Comparison of ENCODE assay signal across 8 cellular contexts in the genomic region with DNA sequence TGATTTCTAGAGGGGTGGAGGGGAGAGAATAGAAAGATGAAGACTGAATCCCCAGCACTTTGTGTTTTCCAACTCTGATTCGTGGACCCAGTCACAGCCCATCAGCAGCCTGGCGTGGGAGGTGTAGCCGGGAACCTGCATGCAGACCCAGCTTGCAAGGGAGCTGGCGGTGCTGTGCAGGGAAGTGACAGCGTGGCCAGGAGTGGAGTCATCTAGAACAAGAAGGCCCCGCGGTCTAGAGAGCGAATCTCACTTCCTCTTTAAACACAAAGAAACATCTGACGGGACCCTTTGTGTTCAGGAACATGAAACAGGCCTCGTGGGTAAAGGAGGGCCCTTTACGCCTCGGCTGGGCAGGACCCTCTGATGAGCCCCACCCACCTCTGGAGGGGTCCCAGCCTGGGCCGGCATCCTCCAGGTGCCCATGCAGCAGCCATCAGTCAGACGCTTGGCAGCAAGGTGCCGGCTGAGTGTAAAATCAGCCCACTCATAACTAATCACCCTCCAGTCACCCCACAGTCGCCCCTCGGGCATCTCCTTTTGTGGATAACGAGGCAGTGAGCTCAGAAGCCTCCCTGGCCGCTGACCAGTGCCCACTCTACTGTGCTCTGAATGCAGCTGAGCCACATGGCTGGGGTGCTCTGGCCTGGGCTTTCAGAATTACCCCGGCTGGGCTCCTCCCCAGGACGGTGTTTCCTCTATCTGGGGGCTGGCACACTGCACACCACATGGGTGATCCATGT. TPM values are rescaled to one million over a fixed set of nuclear protein-coding genes. Genes with fewer than 3 reads are reported as not detected.
A peak's percentile ranks its signal among the peaks of the same experiment; 100 is the strongest.
DNase-seq lines count a peak whose midpoint lies in the region; ATAC-seq and TF ChIP-seq lines count a peak whose summit lies in the region.

No MANE protein-coding gene starts in this region.

- H3K27ac ChIP-seq in DND-41 (ENCODE audit: low read length) = no peak overlapping the region
- peak overlapping the region; percentile 42 for H3K27ac ChIP-seq in substantia nigra (ENCODE audit: low read depth, low read length, poor library complexity, severe bottlenecking)

- no peak for TF ChIP-seq CTCF in DND-41 (IDR thresholded peaks at IDR 0.05; ENCODE audit: borderline replicate concordance, extremely low read depth, low read length, poor library complexity, severe bottlenecking)

- H3K4me1 ChIP-seq in DND-41 (ENCODE audit: insufficient read depth, low read length) = peaks cover 15% of the 10 kb centered on the region

- no peak overlapping the region for H2AFZ ChIP-seq in DND-41 (ENCODE audit: low read depth, low read length)

- no peaks in the 10 kb centered on the region for H3K79me2 ChIP-seq in DND-41 (ENCODE audit: insufficient read depth, low read length)

- H3K4me1 Mint-ChIP-seq in IgD-negative memory B cell (peaks cover 24 to 38% (median 31%) of the 10 kb centered on the region in 3 donors), immature natural killer cell (peaks cover 34 to 37% of the 10 kb centered on the region in 2 donors)
- H3K4me1 Mint-ChIP-seq in activated CD8-positive, alpha-beta memory T cell treated with anti-CD3 and anti-CD28 coated beads, Interleukin-2, amount 10 ng/mL, durations not matched to agents 7 days and 5 days = peaks cover 40% of the 10 kb centered on the region

- H3K9me3 ChIP-seq in DND-41 (ENCODE audit: insufficient read depth, low read length, severe bottlenecking) = no peaks in the 10 kb centered on the region

- no peaks in the 10 kb centered on the region for H3K27me3 Mint-ChIP-seq in IgD-negative memory B cell
- no peaks in the 10 kb centered on the region for H3K27me3 Mint-ChIP-seq in activated CD8-positive, alpha-beta memory T cell treated with anti-CD3 and anti-CD28 coated beads, Interleukin-2, amount 10 ng/mL, durations not matched to agents 7 days and 5 days
- peaks cover 1 to 7% (median 4%) of the 10 kb centered on the region in 3 donors for H3K27me3 Mint-ChIP-seq in immature natural killer cell (ENCODE audit: low read depth in 3 of 3)

- H3K4me3 ChIP-seq in DND-41 (ENCODE audit: low read depth in 1 of 2, low read length in 2 of 2) = no peak overlapping the region

- H3K9ac ChIP-seq in DND-41 (ENCODE audit: low read depth, low read length) = no peak overlapping the region

- H3K4me3 Mint-ChIP-seq in IgD-negative memory B cell (peak overlapping the region; percentile 81 to 98 (median 92)), immature natural killer cell (peak overlapping the region in 4 of 5 donors; percentile 54 to 76 (median 66))
- H3K4me3 Mint-ChIP-seq in activated CD8-positive, alpha-beta memory T cell treated with anti-CD3 and anti-CD28 coated beads, Interleukin-2, amount 10 ng/mL, durations not matched to agents 7 days and 5 days = peak overlapping the region; percentile 58

- peak; percentile 31 for DNase-seq in DND-41
- DNase-seq in activated CD8-positive, alpha-beta memory T cell treated with anti-CD3 and anti-CD28 coated beads, Interleukin-2, amount 10 ng/mL, durations not matched to agents 7 days and 5 days = peak; percentile 87
- DNase-seq in immature natural killer cell = peak in 2 of 3 donors; percentile 28 to 48
- DNase-seq in substantia nigra (lab: John Stamatoyannopoulos, UW) = peak in 27 of 49 donors; percentile 11 to 71 (median 39)
- no peak for DNase-seq in NCI-H82 treated with DMSO at 0.1 percent for 48 hours (lab: John Stamatoyannopoulos, UW; ENCODE audit: unreplicated experiment)
- no peak for DNase-seq in T-helper 9 cell

- H3K36me3 ChIP-seq in DND-41 (ENCODE audit: insufficient read depth, low read length) = no peaks in the 10 kb centered on the region

- H3K27me3 ChIP-seq in DND-41 (ENCODE audit: insufficient read depth, low read length, poor library complexity) = peaks cover 18% of the 10 kb centered on the region

- peaks cover 27% of the 10 kb centered on the region for H4K20me1 ChIP-seq in DND-41 (ENCODE audit: insufficient read depth, low read length)

- H3K4me2 ChIP-seq in DND-41 (ENCODE audit: insufficient read depth, low read length) = no peak overlapping the region

- H3K9me3 Mint-ChIP-seq in IgD-negative memory B cell (no peaks in the 10 kb centered on the region), immature natural killer cell (no peaks in the 10 kb centered on the region)
- H3K9me3 Mint-ChIP-seq in activated CD8-positive, alpha-beta memory T cell treated with anti-CD3 and anti-CD28 coated beads, Interleukin-2, amount 10 ng/mL, durations not matched to agents 7 days and 5 days (ENCODE audit: low read depth) = no peaks in the 10 kb centered on the region

- ATAC-seq in DND-41 (ENCODE audit: insufficient read depth, low read depth) (no peak), GM21381 (IDR thresholded peaks at IDR 0.05; ENCODE audit: unreplicated experiment) (peak; percentile 63)
- ATAC-seq in activated CD8-positive, alpha-beta memory T cell treated with anti-CD3 and anti-CD28 coated beads, Interleukin-2, amount 10 ng/mL, durations not matched to agents 7 days and 5 days = peak; percentile 59

- CTCF ChIA-PET in activated CD8-positive, alpha-beta memory T cell treated with anti-CD3 and anti-CD28 coated beads, Interleukin-2, amount 10 ng/mL, durations not matched to agents 7 days and 5 days (lab: Charles Lee) = interaction anchor here (0.8 to 4.7 kb wide), 12 partner anchors 10 to 112 kb away, joined by 3 to 44 read pairs (median 7); a partner anchor contains a TSS

- H3K36me3 Mint-ChIP-seq in IgD-negative memory B cell = no peaks in the 10 kb centered on the region
- peaks cover 8% of the 10 kb centered on the region for H3K36me3 Mint-ChIP-seq in activated CD8-positive, alpha-beta memory T cell treated with anti-CD3 and anti-CD28 coated beads, Interleukin-2, amount 10 ng/mL, durations not matched to agents 7 days and 5 days
- no peaks in the 10 kb centered on the region for H3K36me3 Mint-ChIP-seq in immature natural killer cell

- H3K27ac Mint-ChIP-seq in IgD-negative memory B cell = peak overlapping the region; percentile 93 to 98 (median 93)
- peak overlapping the region; percentile 96 for H3K27ac Mint-ChIP-seq in activated CD8-positive, alpha-beta memory T cell treated with anti-CD3 and anti-CD28 coated beads, Interleukin-2, amount 10 ng/mL, durations not matched to agents 7 days and 5 days
- peak overlapping the region; percentile 71 to 94 (median 86) for H3K27ac Mint-ChIP-seq in immature natural killer cell

RNA-seq across cellular contexts. Expression of a gene that starts 4.4 kb away (rescaled TPM):
- polyA plus RNA-seq in IgD-negative memory B cell = 12.3 TPM
- total RNA-seq in activated CD8-positive, alpha-beta memory T cell treated with anti-CD3 and anti-CD28 coated beads, Interleukin-2, amount 10 ng/mL, durations not matched to agents 7 days and 5 days = 10 to 100 TPM in 1 of 2 experiments, 1 to 10 TPM in 1; 5.6 to 14.1 TPM
- polyA plus RNA-seq in immature natural killer cell = 10 to 100 TPM in 2 of 3 donors, 1 to 10 TPM in 1; 9.0 to 12.4 (median 11.7) TPM

RNA-seq across cellular contexts. Expression of a gene that starts 19.0 kb away (rescaled TPM):
- 26.0 TPM for polyA plus RNA-seq in IgD-negative memory B cell
- 100 to 1,000 TPM; 112 to 134 TPM for total RNA-seq in activated CD8-positive, alpha-beta memory T cell treated with anti-CD3 and anti-CD28 coated beads, Interleukin-2, amount 10 ng/mL, durations not matched to agents 7 days and 5 days
- 10 to 100 TPM; 79.4 to 96.6 (median 87.6) TPM for polyA plus RNA-seq in immature natural killer cell

RNA-seq across cellular contexts. Expression of a gene that starts 24.3 kb away (rescaled TPM):
- polyA plus RNA-seq in IgD-negative memory B cell (33.9 TPM), immature natural killer cell (100 to 1,000 TPM; 129 to 157 (median 141) TPM)
- 100 to 1,000 TPM; 124 to 174 TPM for total RNA-seq in activated CD8-positive, alpha-beta memory T cell treated with anti-CD3 and anti-CD28 coated beads, Interleukin-2, amount 10 ng/mL, durations not matched to agents 7 days and 5 days

RNA-seq across cellular contexts. Expression of a gene that starts 24.4 kb away (rescaled TPM):
- polyA plus RNA-seq in IgD-negative memory B cell (12.1 TPM), immature natural killer cell (10 to 100 TPM; 21.4 to 23.0 (median 22.0) TPM)
- 10 to 100 TPM; 31.1 to 40.0 TPM for total RNA-seq in activated CD8-positive, alpha-beta memory T cell treated with anti-CD3 and anti-CD28 coated beads, Interleukin-2, amount 10 ng/mL, durations not matched to agents 7 days and 5 days

RNA-seq across cellular contexts. Expression of a gene that starts 31.0 kb away (rescaled TPM):
- 1,890 TPM for polyA plus RNA-seq in IgD-negative memory B cell
- 100 to 1,000 TPM; 461 to 494 TPM for total RNA-seq in activated CD8-positive, alpha-beta memory T cell treated with anti-CD3 and anti-CD28 coated beads, Interleukin-2, amount 10 ng/mL, durations not matched to agents 7 days and 5 days
- 1,000 to 10,000 TPM; 2,079 to 2,787 (median 2,690) TPM for polyA plus RNA-seq in immature natural killer cell

Comparison
In these comparisons a context has a peak if more than half of its experiments do, and no peak if none do; other contexts are left out.
1. DNase-seq: peak in DND-41 (single experiment), activated CD8-positive, alpha-beta memory T cell treated with anti-CD3 and anti-CD28 coated beads, Interleukin-2, amount 10 ng/mL, durations not matched to agents 7 days and 5 days (single experiment), immature natural killer cell (2 of 3) and substantia nigra (27 of 49); none in NCI-H82 treated with DMSO at 0.1 percent for 48 hours (single experiment) and T-helper 9 cell (single experiment).
2. Peak in every context shown above with its lines, with median percentiles within 50 percentile points of each other: H3K27ac Mint-ChIP-seq and H3K4me3 Mint-ChIP-seq.